Comparison of ENCODE assay signal across 9 cellular contexts in genomic region chr3:177057768-177058167, GRCh38.
DNase-seq lines count a peak whose midpoint lies in the region; ATAC-seq lines count a peak whose summit lies in the region.
"Had no signal": no experiment of that assay in that cellular context is flagged by ENCODE, and none has a peak within 500 bp of the region (broad histone marks: within the 10 kb centered on the region; RNA-seq: fewer than 3 reads in every experiment).

No MANE protein-coding gene starts in this region.

- peak; percentile 97 for ATAC-seq in HG02981 (IDR thresholded peaks at IDR 0.05; ENCODE audit: unreplicated experiment)
- ATAC-seq: K562 had no signal

- peak; percentile 34 for DNase-seq in GM19238 (ENCODE audit: insufficient read length, low spot score)
- DNase-seq in activated CD4-positive, alpha-beta T cell treated with anti-CD3 and anti-CD28 coated beads, Interleukin-2, amount 50 U/mL, for 4 hours: peak; percentile 11 to 23
- peak; percentile 47 for DNase-seq in stimulated activated CD4-positive, alpha-beta T cell treated with anti-CD3 and anti-CD28 coated beads, Interleukin-4, amount 100 ng/mL, for 1 hour
- no peak for DNase-seq in NCI-H748 (lab: John Stamatoyannopoulos, UW; ENCODE audit: unreplicated experiment)
- DNase-seq in CD1c-positive myeloid dendritic cell (ENCODE audit: extremely low spot score): no peak
- no peak for DNase-seq in posterior cingulate gyrus
- no peak for DNase-seq in COLO668 (lab: John Stamatoyannopoulos, UW; ENCODE audit: unreplicated experiment)

- intact Hi-C loops in posterior cingulate gyrus (cut with DNase I): loop anchor here (10.0 kb wide), 1 partner anchor 1267 kb away; no protein-coding TSS in a partner anchor

Comparison
In these comparisons a context has a peak if more than half of its experiments do, and no peak if none do; other contexts are left out.
1. DNase-seq: peak in GM19238 (single experiment), activated CD4-positive, alpha-beta T cell treated with anti-CD3 and anti-CD28 coated beads, Interleukin-2, amount 50 U/mL, for 4 hours (2 of 2) and stimulated activated CD4-positive, alpha-beta T cell treated with anti-CD3 and anti-CD28 coated beads, Interleukin-4, amount 100 ng/mL, for 1 hour (single experiment); none in NCI-H748 (single experiment), CD1c-positive myeloid dendritic cell (single experiment), posterior cingulate gyrus (0 of 10) and COLO668 (single experiment).